In genomic region chr3:22734756-22735155, GRCh38 we compare ENCODE assay signal across 20 cellular contexts.
"Had no signal": no experiment of that assay in that cellular context is flagged by ENCODE, and none has a peak within 500 bp of the region (broad histone marks: within the 10 kb centered on the region; RNA-seq: fewer than 3 reads in every experiment).

No MANE protein-coding gene starts in this region.

- H3K4me3 ChIP-seq: dorsolateral prefrontal cortex, gastrocnemius medialis, left ventricle myocardium inferior, ovary, thyroid gland had no signal

- H3K36me3 ChIP-seq: gastrocnemius medialis, left ventricle myocardium inferior, ovary, thyroid gland had no signal

- H3K9me3 Mint-ChIP-seq: activated B cell treated with CpG ODN at 0.5 μM for 24 hours; activated naive CD8-positive, alpha-beta T cell treated with anti-CD3 and anti-CD28 coated beads for 36 hours had no signal

- DNase-seq: activated B cell treated with CpG ODN at 0.5 μM for 24 hours; activated CD4-positive, alpha-beta memory T cell treated with anti-CD3 and anti-CD28 coated beads, Interleukin-2, amount 10 ng/mL, durations not matched to agents 7 days and 5 days; activated CD4-positive, alpha-beta T cell treated with anti-CD3 and anti-CD28 coated beads for 48 hours; activated CD8-positive, alpha-beta memory T cell treated with anti-CD3 and anti-CD28 coated beads, Interleukin-2, amount 10 ng/mL, durations not matched to agents 7 days and 5 days; activated naive CD4-positive, alpha-beta T cell; activated naive CD8-positive, alpha-beta T cell treated with anti-CD3 and anti-CD28 coated beads for 36 hours; amniotic stem cell; dorsolateral prefrontal cortex; gastrocnemius medialis; head of caudate nucleus; kidney; left ventricle myocardium inferior; naive thymus-derived CD4-positive, alpha-beta T cell; ovary; stimulated activated CD4-positive, alpha-beta T cell treated with anti-CD3 and anti-CD28 coated beads, Interleukin-12 subunit alpha, Interleukin-12 subunit beta, amount 100 ng/mL, for 4 hours; stimulated activated CD4-positive, alpha-beta T cell treated with anti-CD3 and anti-CD28 coated beads, Interleukin-1b, Interleukin-23, amount 100 ng/mL, for 48 hours; stimulated activated CD8-positive, alpha-beta memory T cell treated with anti-CD3 and anti-CD28 coated beads, Interleukin-4, amount 100 ng/mL, for 48 hours; stimulated activated naive CD4-positive, alpha-beta T cell; thyroid gland had no signal

- H3K4me1 ChIP-seq: gastrocnemius medialis, left ventricle myocardium inferior, thyroid gland had no signal

- ATAC-seq: activated CD8-positive, alpha-beta memory T cell treated with anti-CD3 and anti-CD28 coated beads, Interleukin-2, amount 10 ng/mL, durations not matched to agents 7 days and 5 days; activated T-helper 17 cell treated with anti-CD3 and anti-CD28 coated beads, Interleukin-2, amount 50 U/mL, for 72 hours; gastrocnemius medialis; naive thymus-derived CD4-positive, alpha-beta T cell had no signal

- H3K9me3 ChIP-seq: gastrocnemius medialis, ovary, thyroid gland had no signal

- H3K27ac ChIP-seq: dorsolateral prefrontal cortex, gastrocnemius medialis, left ventricle myocardium inferior, ovary, thyroid gland had no signal

- H3K4me1 Mint-ChIP-seq: activated B cell treated with CpG ODN at 0.5 μM for 24 hours; activated CD4-positive, alpha-beta memory T cell treated with anti-CD3 and anti-CD28 coated beads, Interleukin-2, amount 10 ng/mL, durations not matched to agents 7 days and 5 days; activated CD8-positive, alpha-beta memory T cell treated with anti-CD3 and anti-CD28 coated beads, Interleukin-2, amount 10 ng/mL, durations not matched to agents 7 days and 5 days; activated naive CD8-positive, alpha-beta T cell treated with anti-CD3 and anti-CD28 coated beads for 36 hours; activated T-helper 17 cell treated with anti-CD3 and anti-CD28 coated beads, Interleukin-2, amount 50 U/mL, for 72 hours; naive thymus-derived CD4-positive, alpha-beta T cell had no signal

- H3K27me3 ChIP-seq: gastrocnemius medialis, ovary, thyroid gland had no signal

- H3K4me3 Mint-ChIP-seq: activated B cell treated with CpG ODN at 0.5 μM for 24 hours; activated CD4-positive, alpha-beta memory T cell treated with anti-CD3 and anti-CD28 coated beads, Interleukin-2, amount 10 ng/mL, durations not matched to agents 7 days and 5 days; activated CD8-positive, alpha-beta memory T cell treated with anti-CD3 and anti-CD28 coated beads, Interleukin-2, amount 10 ng/mL, durations not matched to agents 7 days and 5 days; activated naive CD8-positive, alpha-beta T cell treated with anti-CD3 and anti-CD28 coated beads for 36 hours; activated T-helper 17 cell treated with anti-CD3 and anti-CD28 coated beads, Interleukin-2, amount 50 U/mL, for 72 hours; naive thymus-derived CD4-positive, alpha-beta T cell had no signal

- H3K27ac Mint-ChIP-seq: activated B cell treated with CpG ODN at 0.5 μM for 24 hours; activated CD4-positive, alpha-beta memory T cell treated with anti-CD3 and anti-CD28 coated beads, Interleukin-2, amount 10 ng/mL, durations not matched to agents 7 days and 5 days; activated CD8-positive, alpha-beta memory T cell treated with anti-CD3 and anti-CD28 coated beads, Interleukin-2, amount 10 ng/mL, durations not matched to agents 7 days and 5 days; activated naive CD8-positive, alpha-beta T cell treated with anti-CD3 and anti-CD28 coated beads for 36 hours; activated T-helper 17 cell treated with anti-CD3 and anti-CD28 coated beads, Interleukin-2, amount 50 U/mL, for 72 hours; naive thymus-derived CD4-positive, alpha-beta T cell had no signal

- H3K27me3 Mint-ChIP-seq: activated B cell treated with CpG ODN at 0.5 μM for 24 hours; activated CD4-positive, alpha-beta memory T cell treated with anti-CD3 and anti-CD28 coated beads, Interleukin-2, amount 10 ng/mL, durations not matched to agents 7 days and 5 days; activated CD8-positive, alpha-beta memory T cell treated with anti-CD3 and anti-CD28 coated beads, Interleukin-2, amount 10 ng/mL, durations not matched to agents 7 days and 5 days; activated naive CD8-positive, alpha-beta T cell treated with anti-CD3 and anti-CD28 coated beads for 36 hours; activated T-helper 17 cell treated with anti-CD3 and anti-CD28 coated beads, Interleukin-2, amount 50 U/mL, for 72 hours had no signal

- H3K36me3 Mint-ChIP-seq: activated CD8-positive, alpha-beta memory T cell treated with anti-CD3 and anti-CD28 coated beads, Interleukin-2, amount 10 ng/mL, durations not matched to agents 7 days and 5 days; activated naive CD8-positive, alpha-beta T cell treated with anti-CD3 and anti-CD28 coated beads for 36 hours; naive thymus-derived CD4-positive, alpha-beta T cell had no signal
